In genomic region chr2:230908595-230909191, GRCh38 we compare ENCODE assay signal across 8 cellular contexts. TPM values are rescaled to one million over a fixed set of nuclear protein-coding genes. Genes with fewer than 3 reads are reported as not detected.
A peak's percentile ranks its signal among the peaks of the same experiment; 100 is the strongest.
DNase-seq lines count a peak whose midpoint lies in the region; ATAC-seq and TF ChIP-seq lines count a peak whose summit lies in the region.

No MANE protein-coding gene starts in this region.

- peaks cover 11% of the 10 kb centered on the region for H3K36me3 Mint-ChIP-seq in activated CD4-positive, alpha-beta memory T cell treated with anti-CD3 and anti-CD28 coated beads for 36 hours
- H3K36me3 Mint-ChIP-seq in type B pancreatic cell: no peaks in the 10 kb centered on the region

- intact Hi-C loops in activated CD4-positive, alpha-beta memory T cell treated with anti-CD3 and anti-CD28 coated beads for 36 hours (cut with micrococcal nuclease): loop anchor here (1.0 to 5.0 kb wide), 6 partner anchors 11 to 554 kb away; partner anchors contain the start of gene NCL

- peak overlapping the region; percentile 54 for H3K4me3 Mint-ChIP-seq in activated CD4-positive, alpha-beta memory T cell treated with anti-CD3 and anti-CD28 coated beads for 36 hours
- H3K4me3 Mint-ChIP-seq in type B pancreatic cell: no peak overlapping the region

- no peak for ATAC-seq in HG03521 (IDR thresholded peaks at IDR 0.05; ENCODE audit: unreplicated experiment)
- no peak for ATAC-seq in HG03520 (IDR thresholded peaks at IDR 0.05; ENCODE audit: unreplicated experiment)

- TF ChIP-seq CTCF in type B pancreatic cell (conservative IDR thresholded peaks at IDR 0.05): no peak

- CTCF ChIA-PET in activated CD4-positive, alpha-beta memory T cell treated with anti-CD3 and anti-CD28 coated beads for 36 hours (lab: Charles Lee): interaction anchor here (0.8 to 18.4 kb wide), 8 partner anchors 9 to 144 kb away, joined by 3 to 313 read pairs (median 3); partner anchors contain the start of gene GPR55

- POLR2A ChIA-PET in activated CD4-positive, alpha-beta memory T cell treated with anti-CD3 and anti-CD28 coated beads for 36 hours (lab: Charles Lee): interaction anchor here (1.2 to 3.7 kb wide), 2 partner anchors 17 to 76 kb away, joined by 6 to 18 read pairs; partner anchors contain the start of gene GPR55

- H3K27me3 Mint-ChIP-seq in activated CD4-positive, alpha-beta memory T cell treated with anti-CD3 and anti-CD28 coated beads for 36 hours: peaks cover 20% of the 10 kb centered on the region
- H3K27me3 Mint-ChIP-seq in type B pancreatic cell: peaks cover 12% of the 10 kb centered on the region

- peak overlapping the region; percentile 72 for H3K27ac Mint-ChIP-seq in activated CD4-positive, alpha-beta memory T cell treated with anti-CD3 and anti-CD28 coated beads for 36 hours
- no peak overlapping the region for H3K27ac Mint-ChIP-seq in type B pancreatic cell

- H3K9me3 Mint-ChIP-seq in activated CD4-positive, alpha-beta memory T cell treated with anti-CD3 and anti-CD28 coated beads for 36 hours: no peaks in the 10 kb centered on the region
- H3K9me3 Mint-ChIP-seq in type B pancreatic cell: no peaks in the 10 kb centered on the region

- H3K4me1 Mint-ChIP-seq in activated CD4-positive, alpha-beta memory T cell treated with anti-CD3 and anti-CD28 coated beads for 36 hours (ENCODE audit: low read depth): peaks cover 65% of the 10 kb centered on the region
- H3K4me1 Mint-ChIP-seq in type B pancreatic cell (ENCODE audit: unreplicated experiment): peaks cover 15% of the 10 kb centered on the region

- DNase-seq in DMS153 (lab: John Stamatoyannopoulos, UW) (peak; percentile 71), M059J (ENCODE audit: low read depth) (peak; percentile 97), fibroblast of the conjunctiva (ENCODE audit: low read depth) (peak; percentile 32), type B pancreatic cell (ENCODE audit: extremely low spot score, unreplicated experiment) (no peak)
- DNase-seq in activated CD4-positive, alpha-beta memory T cell treated with anti-CD3 and anti-CD28 coated beads for 36 hours: peak; percentile 90
- DNase-seq in stimulated activated CD4-positive, alpha-beta T cell treated with anti-CD3 and anti-CD28 coated beads, TNF-alpha, amount 100 ng/mL, for 48 hours (ENCODE audit: low read depth in 3 of 3): peak; percentile 57 to 80 (median 63)

RNA-seq across cellular contexts. Expression of gene GPR55, which starts 16.3 kb away (rescaled TPM):
- total RNA-seq in M059J (2014; rRNA removed; shearing (Covaris generic)): 0.79 TPM in 1 of 2 replicates, not detected in the other
- total RNA-seq in activated CD4-positive, alpha-beta memory T cell treated with anti-CD3 and anti-CD28 coated beads for 36 hours: 1 to 10 TPM; 1.5 to 1.6 TPM
- 0.24 TPM in 1 of 2 replicates, not detected in the other for total RNA-seq in type B pancreatic cell (ENCODE audit: low replicate concordance)

RNA-seq across cellular contexts. Expression of gene ITM2C, which starts 44.0 kb away (rescaled TPM):
- total RNA-seq in M059J (2014; rRNA removed; shearing (Covaris generic)): 86.5 and 126 TPM in 2 replicates
- total RNA-seq in activated CD4-positive, alpha-beta memory T cell treated with anti-CD3 and anti-CD28 coated beads for 36 hours: 10 to 100 TPM; 19.5 to 23.0 TPM
- total RNA-seq in type B pancreatic cell (ENCODE audit: low replicate concordance): 211 and 285 TPM in 2 replicates
